In the genomic region with DNA sequence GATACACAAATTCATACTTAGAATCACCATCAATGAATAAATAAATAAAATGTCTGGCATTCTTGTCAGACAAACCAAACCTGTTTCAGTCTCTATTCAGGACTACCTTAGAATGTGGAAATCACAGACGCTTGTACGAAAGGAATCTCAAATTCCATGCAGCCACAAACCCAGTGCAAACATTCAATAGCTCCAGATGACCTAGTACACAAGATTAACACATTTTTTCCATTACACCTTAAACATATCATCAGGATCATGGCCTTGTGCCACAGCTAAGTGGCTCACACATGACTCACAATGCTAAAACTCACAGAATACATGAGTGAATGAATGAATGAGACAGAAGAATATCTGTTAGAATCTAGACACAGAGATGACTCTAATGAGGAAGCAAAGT, we compare ENCODE assay signal across 25 cellular contexts.
A peak's percentile ranks its signal among the peaks of the same experiment; 100 is the strongest.
DNase-seq lines count a peak whose midpoint lies in the region; ATAC-seq and TF ChIP-seq lines count a peak whose summit lies in the region.
"Had no signal": no experiment of that assay in that cellular context is flagged by ENCODE, and none has a peak within 500 bp of the region (broad histone marks: within the 10 kb centered on the region; RNA-seq: fewer than 3 reads in every experiment).

No MANE protein-coding gene starts in this region.

- peak; percentile 48 for DNase-seq in DMS53 (lab: John Stamatoyannopoulos, UW)
- no peak for DNase-seq in DMS53 treated with DMSO at 0.1 percent for 48 hours (lab: John Stamatoyannopoulos, UW; ENCODE audit: unreplicated experiment)
- peak; percentile 61 for DNase-seq in astrocyte of the hippocampus (ENCODE audit: low read depth, low spot score)
- DNase-seq in foreskin keratinocyte, result peak; percentile 93 to 95
- no peak for DNase-seq in upper lobe of right lung
- DNase-seq in EL, result no peak
- DNase-seq in HCEC 1CT, result no peak
- DNase-seq: activated CD8-positive, alpha-beta memory T cell treated with anti-CD3 and anti-CD28 coated beads, Interleukin-2, amount 50 U/mL, for 4 hours; activated naive CD8-positive, alpha-beta T cell treated with anti-CD3 and anti-CD28 coated beads, Interleukin-2, amount 10 ng/mL, durations not matched to agents 7 days and 5 days; AML-193; CD8-positive, alpha-beta memory T cell; central memory CD4-positive, alpha-beta T cell; DND-41; glutamatergic neuron; left ventricle myocardium inferior; MM.1S; NCI-H345; NCI-H82; stimulated activated naive CD8-positive, alpha-beta T cell treated with anti-CD3 and anti-CD28 coated beads, Interleukin-15, amount 100 ng/mL, for 72 hours; T-helper 17 cell had no signal

- no peaks in the 10 kb centered on the region for H3K27me3 ChIP-seq in foreskin keratinocyte
- H3K27me3 ChIP-seq in upper lobe of right lung, result no peaks in the 10 kb centered on the region

- H3K4me1 ChIP-seq in foreskin keratinocyte (peaks cover 31% of the 10 kb centered on the region), upper lobe of right lung (no peaks in the 10 kb centered on the region)
- H3K4me1 ChIP-seq: HAP-1, left ventricle myocardium inferior had no signal

- peak overlapping the region; percentile 97 for H3K27ac ChIP-seq in foreskin keratinocyte
- no peak overlapping the region for H3K27ac ChIP-seq in upper lobe of right lung
- H3K27ac ChIP-seq: 22Rv1, left ventricle myocardium inferior, skin epidermis, VCaP had no signal

- H3K36me3 ChIP-seq in upper lobe of right lung, result no peaks in the 10 kb centered on the region
- H3K36me3 ChIP-seq: HAP-1, left ventricle myocardium inferior had no signal

- H3K4me3 ChIP-seq in upper lobe of right lung, result no peak overlapping the region
- H3K4me3 ChIP-seq: HAP-1, left ventricle myocardium inferior, skin epidermis had no signal

- no peaks in the 10 kb centered on the region for H3K9me3 ChIP-seq in upper lobe of right lung
- H3K9me3 ChIP-seq: HAP-1, left ventricle myocardium inferior had no signal

- ATAC-seq in foreskin keratinocyte (peak; percentile 78), upper lobe of right lung (peak; percentile 52), HG02623 (IDR thresholded peaks at IDR 0.05; ENCODE audit: unreplicated experiment) (no peak)
- ATAC-seq: stimulated activated naive CD8-positive, alpha-beta T cell treated with anti-CD3 and anti-CD28 coated beads, Interleukin-15, amount 100 ng/mL, for 72 hours; T-helper 17 cell had no signal

- TF ChIP-seq CTCF in foreskin keratinocyte (conservative IDR thresholded peaks at IDR 0.05) (no peak), upper lobe of right lung (IDR thresholded peaks at IDR 0.05) (no peak)

- intact Hi-C loops in upper lobe of right lung (cut with DNase I), result no loop called here

Comparison
In these comparisons a context has a peak if more than half of its experiments do, and no peak if none do; other contexts are left out.
1. DNase-seq: peak in DMS53 (single experiment), astrocyte of the hippocampus (single experiment) and foreskin keratinocyte (2 of 2); none in DMS53 treated with DMSO at 0.1 percent for 48 hours (single experiment), upper lobe of right lung (single experiment), EL (single experiment) and HCEC 1CT (single experiment).